In genomic region chr9:127979333-127980055, GRCh38 we compare ENCODE assay signal across 1 cellular context.
TF ChIP-seq lines count a peak whose summit lies in the region.

No MANE protein-coding gene starts in this region.

TF ChIP-seq in HEK293, 187 proteins besides CTCF, POLR2A, EP300 and RAD21 (continued from another document):
- no peak for TF ChIP-seq ZNF18 (tag by site-specific recombination; IDR thresholded peaks at IDR 0.05)
- no peak for TF ChIP-seq ZNF391 (tag by site-specific recombination; IDR thresholded peaks at IDR 0.05; ENCODE audit: borderline replicate concordance, low read depth)
- peak; percentile 63 for TF ChIP-seq ZBTB10 (tag by site-specific recombination; IDR thresholded peaks at IDR 0.05)
- TF ChIP-seq GLIS1 (tag by site-specific recombination; IDR thresholded peaks at IDR 0.05) = peak; percentile 35; the same call in 1 of the 2 replicates
- peak; percentile 66 for TF ChIP-seq PATZ1 (tag by site-specific recombination; IDR thresholded peaks at IDR 0.05)
- 0 out of 2 replicates have a peak, but pooled peaks have one; percentile 16 for TF ChIP-seq ZNF76 (tag by site-specific recombination; IDR thresholded peaks at IDR 0.05; ENCODE audit: borderline replicate concordance, low read depth)
- no peak for TF ChIP-seq ZNF404 (tag by site-specific recombination; IDR thresholded peaks at IDR 0.05)
- TF ChIP-seq ZNF610 (tag by site-specific recombination; IDR thresholded peaks at IDR 0.05; ENCODE audit: borderline replicate concordance) = no peak
- no peak for TF ChIP-seq GLI2 (tag by site-specific recombination; IDR thresholded peaks at IDR 0.05; ENCODE audit: borderline replicate concordance, low read depth)
- TF ChIP-seq ZNF184 (tag by site-specific recombination; IDR thresholded peaks at IDR 0.05) = peak; percentile 83
- TF ChIP-seq SCRT2 (tag by site-specific recombination; IDR thresholded peaks at IDR 0.05) = no peak
- TF ChIP-seq ZNF248 (tag by site-specific recombination; IDR thresholded peaks at IDR 0.05) = 0 out of 2 replicates have a peak, but pooled peaks have one; percentile 31
- no peak for TF ChIP-seq ZNF626 (tag by site-specific recombination; IDR thresholded peaks at IDR 0.05)
- 0 out of 2 replicates have a peak, but pooled peaks have one; percentile 40 for TF ChIP-seq ZBTB48 (tag by site-specific recombination; IDR thresholded peaks at IDR 0.05)
- TF ChIP-seq ZBTB8A (tag by site-specific recombination; IDR thresholded peaks at IDR 0.05) = peak; percentile 68
- no peak for TF ChIP-seq ZNF654 (tag by site-specific recombination; IDR thresholded peaks at IDR 0.05; ENCODE audit: low read depth)
- TF ChIP-seq, protein P1, sequence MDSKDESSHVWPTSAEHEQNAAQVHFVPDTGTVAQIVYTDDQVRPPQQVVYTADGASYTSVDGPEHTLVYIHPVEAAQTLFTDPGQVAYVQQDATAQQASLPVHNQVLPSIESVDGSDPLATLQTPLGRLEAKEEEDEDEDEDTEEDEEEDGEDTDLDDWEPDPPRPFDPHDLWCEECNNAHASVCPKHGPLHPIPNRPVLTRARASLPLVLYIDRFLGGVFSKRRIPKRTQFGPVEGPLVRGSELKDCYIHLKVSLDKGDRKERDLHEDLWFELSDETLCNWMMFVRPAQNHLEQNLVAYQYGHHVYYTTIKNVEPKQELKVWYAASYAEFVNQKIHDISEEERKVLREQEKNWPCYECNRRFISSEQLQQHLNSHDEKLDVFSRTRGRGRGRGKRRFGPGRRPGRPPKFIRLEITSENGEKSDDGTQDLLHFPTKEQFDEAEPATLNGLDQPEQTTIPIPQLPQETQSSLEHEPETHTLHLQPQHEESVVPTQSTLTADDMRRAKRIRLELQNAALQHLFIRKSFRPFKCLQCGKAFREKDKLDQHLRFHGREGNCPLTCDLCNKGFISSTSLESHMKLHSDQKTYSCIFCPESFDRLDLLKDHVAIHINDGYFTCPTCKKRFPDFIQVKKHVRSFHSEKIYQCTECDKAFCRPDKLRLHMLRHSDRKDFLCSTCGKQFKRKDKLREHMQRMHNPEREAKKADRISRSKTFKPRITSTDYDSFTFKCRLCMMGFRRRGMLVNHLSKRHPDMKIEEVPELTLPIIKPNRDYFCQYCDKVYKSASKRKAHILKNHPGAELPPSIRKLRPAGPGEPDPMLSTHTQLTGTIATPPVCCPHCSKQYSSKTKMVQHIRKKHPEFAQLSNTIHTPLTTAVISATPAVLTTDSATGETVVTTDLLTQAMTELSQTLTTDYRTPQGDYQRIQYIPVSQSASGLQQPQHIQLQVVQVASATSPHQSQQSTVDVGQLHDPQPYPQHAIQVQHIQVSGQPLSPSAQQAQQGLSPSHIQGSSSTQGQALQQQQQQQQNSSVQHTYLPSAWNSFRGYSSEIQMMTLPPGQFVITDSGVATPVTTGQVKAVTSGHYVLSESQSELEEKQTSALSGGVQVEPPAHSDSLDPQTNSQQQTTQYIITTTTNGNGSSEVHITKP (tag by site-specific recombination; IDR thresholded peaks at IDR 0.05) = no peak
- TF ChIP-seq KLF10 (tag by site-specific recombination; IDR thresholded peaks at IDR 0.05) = peak; percentile 61; the same call in 1 of the 2 replicates
- no peak for TF ChIP-seq GFI1B (tag by site-specific recombination; IDR thresholded peaks at IDR 0.05)
- TF ChIP-seq SP3 (tag by site-specific recombination; IDR thresholded peaks at IDR 0.05) = no peak
- TF ChIP-seq ZNF169 (tag by site-specific recombination; IDR thresholded peaks at IDR 0.05) = no peak
- TF ChIP-seq ZNF138 (tag by site-specific recombination; IDR thresholded peaks at IDR 0.05; ENCODE audit: borderline replicate concordance) = no peak
- TF ChIP-seq ZNF292 (tag by site-specific recombination; IDR thresholded peaks at IDR 0.05; ENCODE audit: borderline replicate concordance, low read depth) = no peak
- TF ChIP-seq ZNF16 (tag by site-specific recombination; IDR thresholded peaks at IDR 0.05; ENCODE audit: low read depth) = no peak
- TF ChIP-seq KLF7 (tag by site-specific recombination; IDR thresholded peaks at IDR 0.05; ENCODE audit: borderline replicate concordance) = no peak
- no peak for TF ChIP-seq ZNF140 (tag by site-specific recombination; IDR thresholded peaks at IDR 0.05)
- TF ChIP-seq ZNF660 (tag by site-specific recombination; IDR thresholded peaks at IDR 0.05) = peak; percentile 72; the same call in 1 of the 2 replicates
- peak; percentile 33; the same call in 1 of the 2 replicates for TF ChIP-seq ZNF398 (tag by site-specific recombination; IDR thresholded peaks at IDR 0.05)
- no peak for TF ChIP-seq MYNN (tag by site-specific recombination; IDR thresholded peaks at IDR 0.05; ENCODE audit: borderline replicate concordance)
- peak; percentile 18; the same call in 1 of the 2 replicates for TF ChIP-seq SP7 (tag by site-specific recombination; IDR thresholded peaks at IDR 0.05)
